28 cellular contexts compared by ENCODE assay signal in genomic region chr10:120542591-120542990, GRCh38.
"Had no signal": no experiment of that assay in that cellular context is flagged by ENCODE, and none has a peak within 500 bp of the region (broad histone marks: within the 10 kb centered on the region; RNA-seq: fewer than 3 reads in every experiment).

No MANE protein-coding gene starts in this region.

- ATAC-seq: K562, SK-N-SH treated with all-trans-retinoic acid at 6 μM for 48 hours had no signal

- H3K9me3 ChIP-seq: Peyer's patch, SJCRH30 had no signal

- H3K27me3 ChIP-seq: Peyer's patch, SJCRH30 had no signal

- DNase-seq: Kasumi-1, KG1, MM.1S, MV-4-11, NCI-H1092, NCI-H1105, NCI-H1417, NCI-H1436, NCI-H146, NCI-H1694, NCI-H187, NCI-H1930, NCI-H2029 treated with DMSO at 0.1 percent for 48 hours, NCI-H2081 treated with DMSO at 0.1 percent for 48 hours, NCI-H2107, NCI-H2171, NCI-H226, NCI-H510A, NCI-H526, NCI-H748 treated with DMSO at 0.1 percent for 48 hours, Peyer's patch, Right ventricle myocardium superior, RPMI8226, SHP77 treated with DMSO at 0.1 percent for 48 hours, SJCRH30 had no signal

- H3K4me3 ChIP-seq: K562, Peyer's patch, SJCRH30, SK-N-MC had no signal

- H3K27ac ChIP-seq: Peyer's patch, SJCRH30, SK-N-MC had no signal

- H3K36me3 ChIP-seq: Peyer's patch, SJCRH30 had no signal

- H3K4me1 ChIP-seq: Peyer's patch, SJCRH30 had no signal
